Comparison of ENCODE assay signal across 8 cellular contexts in genomic region chr20:53621482-53622246, GRCh38. TPM values are rescaled to one million over a fixed set of nuclear protein-coding genes. Genes with fewer than 3 reads are reported as not detected.
DNase-seq lines count a peak whose midpoint lies in the region; ATAC-seq, FAIRE-seq and TF ChIP-seq lines count a peak whose summit lies in the region.

No MANE protein-coding gene starts in this region.

- H3K27ac ChIP-seq in HUES48 (ENCODE audit: low read depth, low read length), result peak overlapping the region; percentile 93
- peak overlapping the region; percentile 78 to 94 (median 90) for H3K27ac ChIP-seq in esophagus squamous epithelium
- peak overlapping the region; percentile 94 for H3K27ac ChIP-seq in neutrophil

- intact Hi-C loops in esophagus squamous epithelium (cut with DNase I), result no loop called here

- no peaks in the 10 kb centered on the region for H3K9me3 ChIP-seq in HUES48 (ENCODE audit: control insufficient read depth, insufficient read depth, low read length)
- H3K9me3 ChIP-seq in esophagus squamous epithelium, result no peaks in the 10 kb centered on the region
- no peaks in the 10 kb centered on the region for H3K9me3 ChIP-seq in neutrophil

- H3K27me3 ChIP-seq in HUES48 (ENCODE audit: control insufficient read depth, insufficient read depth, low read length), result no peaks in the 10 kb centered on the region
- no peaks in the 10 kb centered on the region for H3K27me3 ChIP-seq in esophagus squamous epithelium
- no peaks in the 10 kb centered on the region for H3K27me3 ChIP-seq in neutrophil

- peak in 1 of 4 donors; percentile 19 for TF ChIP-seq POLR2A in esophagus squamous epithelium (IDR thresholded peaks at IDR 0.05)

- peak; percentile 68 for FAIRE-seq in TTC549 (lab: Jason Lieb, UNC)

- no peak for ATAC-seq in GM21360 (IDR thresholded peaks at IDR 0.05; ENCODE audit: unreplicated experiment)

- peaks cover 35% of the 10 kb centered on the region for H3K4me1 ChIP-seq in HUES48 (ENCODE audit: control insufficient read depth, insufficient read depth, low read length)
- H3K4me1 ChIP-seq in esophagus squamous epithelium, result peaks cover 26 to 42% (median 30%) of the 10 kb centered on the region in 3 donors
- peaks cover 61 to 74% of the 10 kb centered on the region in 2 experiments for H3K4me1 ChIP-seq in neutrophil (ENCODE audit: control insufficient read depth in 1 of 2, insufficient read depth in 1 of 2, low read depth in 1 of 2, low read length in 1 of 2)

- TF ChIP-seq CTCF in esophagus squamous epithelium (IDR thresholded peaks at IDR 0.05), result no peak
- no peak for TF ChIP-seq CTCF in neutrophil (IDR thresholded peaks at IDR 0.05)

- H3K4me3 ChIP-seq in HUES48 (ENCODE audit: low read depth, low read length), result no peak overlapping the region
- no peak overlapping the region for H3K4me3 ChIP-seq in esophagus squamous epithelium
- peak overlapping the region; percentile 2 to 43 for H3K4me3 ChIP-seq in neutrophil (ENCODE audit: low read depth in 1 of 2, low read length in 1 of 2)

- 9 to 13% methylated on average over 6 to 9 of the region's 9 CpGs for WGBS in esophagus squamous epithelium, 2 donors

- no peaks in the 10 kb centered on the region for H3K36me3 ChIP-seq in HUES48 (ENCODE audit: control insufficient read depth, insufficient read depth, low read length)
- H3K36me3 ChIP-seq in esophagus squamous epithelium, result no peaks in the 10 kb centered on the region
- no peaks in the 10 kb centered on the region for H3K36me3 ChIP-seq in neutrophil

- no peak overlapping the region for H3K9ac ChIP-seq in HUES48 (ENCODE audit: low read depth, low read length)

- DNase-seq in DMS 273 treated with DMSO at 0.1 percent for 48 hours (lab: John Stamatoyannopoulos, UW), result peak; percentile 60
- no peak for DNase-seq in esophagus squamous epithelium (lab: John Stamatoyannopoulos, UW)
- DNase-seq in retina, result no peak
- DNase-seq in MV-4-11 (lab: John Stamatoyannopoulos, UW), result no peak

RNA-seq across cellular contexts. Expression of gene ZNF217, which starts 28.0 kb away (rescaled TPM):
- total RNA-seq in esophagus squamous epithelium, result 10 to 100 TPM; 20.7 to 27.5 (median 22.2) TPM

Comparison
In these comparisons a context has a peak if more than half of its experiments do, and no peak if none do; other contexts are left out.
1. H3K4me3 ChIP-seq: peak in neutrophil (2 of 2); none in HUES48 (single experiment) and esophagus squamous epithelium (0 of 4).
2. Peak in every context shown above with its lines, with median percentiles within 50 percentile points of each other: H3K27ac ChIP-seq.